ENCODE assay signal across 8 cellular contexts in the genomic region with DNA sequence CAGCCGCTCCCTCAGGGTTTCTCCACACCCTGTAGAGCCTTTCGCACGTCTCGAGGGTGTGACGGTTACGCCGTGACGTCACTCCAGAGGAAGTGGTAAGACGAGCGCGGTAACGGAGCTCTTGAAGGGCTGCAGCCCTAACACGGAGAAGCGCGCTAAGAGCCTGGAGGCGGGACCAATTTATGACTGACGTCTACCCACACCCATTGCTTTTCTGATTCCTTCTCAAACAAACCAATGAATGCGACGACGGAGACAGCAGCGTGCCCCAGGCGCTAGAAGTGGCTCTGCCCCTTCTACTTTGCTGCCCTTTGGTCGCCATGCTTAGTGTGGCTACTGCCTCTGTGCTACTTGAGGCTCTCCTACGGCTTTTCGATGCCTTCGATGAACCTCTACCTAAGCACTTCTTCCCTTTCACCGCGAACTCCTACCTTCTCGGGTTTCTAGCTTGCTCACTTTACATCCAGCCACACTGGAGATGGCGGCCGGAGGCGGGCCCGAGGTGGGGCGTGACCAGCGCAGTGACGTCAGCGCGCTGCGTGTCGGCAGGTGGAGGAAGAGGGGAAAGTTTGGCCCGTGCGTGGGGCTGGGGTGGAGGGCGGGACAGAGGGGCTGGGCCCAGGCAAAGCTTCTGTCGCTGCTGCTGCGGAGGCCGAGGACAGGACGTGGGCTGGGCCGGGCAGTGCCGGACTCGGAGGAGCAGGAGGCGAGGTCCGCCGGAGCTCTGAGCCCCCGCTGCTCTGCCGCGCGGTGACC. TPM values are rescaled to one million over a fixed set of nuclear protein-coding genes. Genes with fewer than 3 reads are reported as not detected.
DNase-seq lines count a peak whose midpoint lies in the region; ATAC-seq, FAIRE-seq and TF ChIP-seq lines count a peak whose summit lies in the region.

A gene (plus strand): TSS at position 572 of the 756 bp plus-strand sequence. CDS start 340 bp downstream, outside the sequence.

- FAIRE-seq in H54 (lab: Jason Lieb, UNC) = peak; percentile 92

- no peak for TF ChIP-seq CTCF in natural killer cell (IDR thresholded peaks at IDR 0.05)

- H3K9me3 Mint-ChIP-seq in natural killer cell = no peaks in the 10 kb centered on the region

- intact Hi-C loops in natural killer cell (cut with micrococcal nuclease) = loop anchor here (1.0 kb wide), 2 partner anchors 28 to 126 kb away; a partner anchor contains a TSS

- H3K4me3 Mint-ChIP-seq in natural killer cell = peak within 1 kb of the TSS; percentile 95

- H3K27ac Mint-ChIP-seq in natural killer cell = peak within 1 kb of the TSS; percentile 99 to 100

- peak; percentile 86 to 96 (median 87) for ATAC-seq in natural killer cell

- no peaks in the 10 kb centered on the region for H3K27me3 Mint-ChIP-seq in natural killer cell (ENCODE audit: low read depth in 2 of 2)

- TF ChIP-seq POLR2A in H54 (IDR thresholded peaks at IDR 0.05; ENCODE audit: low read depth, low read length) = peak; percentile 85

- H3K4me1 Mint-ChIP-seq in natural killer cell = peaks cover 31 to 53% of the 10 kb centered on the region in 2 donors

- peak; percentile 100 for DNase-seq in EL
- peak; percentile 86 for DNase-seq in H54 (ENCODE audit: insufficient read length, low spot score)
- peak; percentile 99 for DNase-seq in M059J (ENCODE audit: low read depth)
- DNase-seq in SHP77 (lab: John Stamatoyannopoulos, UW) = peak; percentile 97 to 98
- peak; percentile 93 for DNase-seq in activated effector memory CD4-positive, alpha-beta T cell treated with Interleukin-2 at 50 U/mL for 16 hours
- DNase-seq in fibroblast of peridontal ligament (ENCODE audit: extremely low read depth) = peak; percentile 100
- DNase-seq in natural killer cell = peak; percentile 97
- DNase-seq in stimulated activated naive CD4-positive, alpha-beta T cell treated with Interleukin-2 at 50 U/mL for 16 hours (lab: John Stamatoyannopoulos, UW) = peak; percentile 96

- no peaks in the 10 kb centered on the region for H3K36me3 Mint-ChIP-seq in natural killer cell

RNA-seq across cellular contexts. Expression of the gene that starts here (rescaled TPM):
- total RNA-seq in M059J (2014; rRNA removed; shearing (Covaris generic)) = 28.2 and 47.4 TPM in 2 replicates
- total RNA-seq in natural killer cell = 10 to 100 TPM; 37.2 to 46.1 (median 44.0) TPM

Comparison
In these comparisons a context has a peak if more than half of its experiments do, and no peak if none do; other contexts are left out.
1. Peak in every context shown above with its lines: DNase-seq and ATAC-seq.